ENCODE assay signal across 10 cellular contexts in the genomic region with DNA sequence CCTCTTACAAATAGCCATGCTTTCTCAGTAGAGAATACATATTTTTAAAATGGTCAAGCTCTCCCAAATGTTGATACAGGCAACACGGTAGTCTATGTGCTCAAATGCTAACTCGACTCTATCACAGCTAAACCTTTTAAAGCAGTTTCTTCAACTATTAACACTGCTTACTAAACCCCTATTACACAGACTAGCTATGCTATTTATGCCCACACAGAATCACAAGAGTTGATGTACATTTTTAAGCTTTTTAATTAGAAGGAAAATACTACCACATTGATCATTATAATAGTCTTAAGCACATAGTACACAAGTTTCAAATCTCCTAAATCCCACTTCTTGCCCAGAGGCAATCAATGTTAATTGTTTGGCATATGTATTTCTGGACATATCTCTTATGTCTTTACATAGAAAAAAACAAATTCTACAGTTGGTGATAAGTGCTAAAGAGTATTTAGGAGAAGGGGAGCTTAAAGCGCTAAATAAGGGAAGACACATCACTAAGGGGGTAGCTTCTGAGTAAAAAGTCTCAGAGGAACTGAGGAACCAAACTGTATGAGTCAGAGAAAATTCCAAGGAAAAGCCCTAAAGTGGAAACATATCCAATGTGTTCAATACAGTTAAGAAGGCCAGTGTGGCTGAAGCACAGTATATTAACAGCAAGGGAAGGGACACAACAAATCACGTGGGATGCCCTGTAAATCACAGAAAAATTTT. TPM values are rescaled to one million over a fixed set of nuclear protein-coding genes. Genes with fewer than 3 reads are reported as not detected.
DNase-seq lines count a peak whose midpoint lies in the region; ATAC-seq, FAIRE-seq and TF ChIP-seq lines count a peak whose summit lies in the region.
"Had no signal": no experiment of that assay in that cellular context is flagged by ENCODE, and none has a peak within 500 bp of the region (broad histone marks: within the 10 kb centered on the region; RNA-seq: fewer than 3 reads in every experiment).

No MANE protein-coding gene starts in this region.

- H3K9ac ChIP-seq in kidney (ENCODE audit: low read length in 2 of 2) = no peak overlapping the region

- H3K9me3 Mint-ChIP-seq in activated CD8-positive, alpha-beta T cell treated with anti-CD3 and anti-CD28 coated beads for 36 hours = no peaks in the 10 kb centered on the region

- DNase-seq in activated CD8-positive, alpha-beta T cell treated with anti-CD3 and anti-CD28 coated beads for 36 hours = no peak
- no peak for DNase-seq in kidney
- no peak for DNase-seq in COLO829 (ENCODE audit: low spot score)
- DNase-seq in DMS 273 (lab: John Stamatoyannopoulos, UW; ENCODE audit: unreplicated experiment) = no peak
- no peak for DNase-seq in GM10248 (ENCODE audit: extremely low spot score)
- DNase-seq: islet precursor cell, retina had no signal

- H3K27ac ChIP-seq in ACC112 (ENCODE audit: low read depth, low read length) (peak overlapping the region; percentile 61), kidney (ENCODE audit: low read depth in 2 of 2, low read length in 2 of 2) (no peak overlapping the region)

- H3K4me3 Mint-ChIP-seq in activated CD8-positive, alpha-beta T cell treated with anti-CD3 and anti-CD28 coated beads for 36 hours = peak overlapping the region; percentile 51

- no peak overlapping the region for H2AFZ ChIP-seq in ACC112 (ENCODE audit: low read length, unreplicated experiment)

- 0 out of 2 replicates have a peak overlapping the region, but pooled peaks have one; percentile 13 for H3K4me3 ChIP-seq in ACC112 (ENCODE audit: low read depth, low read length)
- H3K4me3 ChIP-seq in kidney (ENCODE audit: low read length in 2 of 2) = peak overlapping the region; percentile 6 to 36

- TF ChIP-seq CTCF in activated CD8-positive, alpha-beta T cell treated with anti-CD3 and anti-CD28 coated beads for 36 hours (IDR thresholded peaks at IDR 0.05) = no peak
- TF ChIP-seq CTCF in kidney (IDR thresholded peaks at IDR 0.05; ENCODE audit: borderline replicate concordance, extremely low read depth, insufficient read depth) = no peak
- no peak for TF ChIP-seq CTCF in GM10248 (IDR thresholded peaks at IDR 0.05; ENCODE audit: control extremely low read depth, extremely low read depth, low read depth, missing control alignments)

- peaks cover 78% of the 10 kb centered on the region for H3K36me3 Mint-ChIP-seq in activated CD8-positive, alpha-beta T cell treated with anti-CD3 and anti-CD28 coated beads for 36 hours (ENCODE audit: low read depth)

- CTCF ChIA-PET in activated CD8-positive, alpha-beta T cell treated with anti-CD3 and anti-CD28 coated beads for 36 hours (lab: Charles Lee) = interaction anchor here (1.0 to 6.0 kb wide), 4 partner anchors 9 to 23 kb away, joined by 3 to 56 read pairs (median 9); no protein-coding TSS in a partner anchor
- CTCF ChIA-PET in GM10248 (lab: Yijun Ruan, JAX) = interaction anchor here (0.9 to 2.7 kb wide), 7 partner anchors 9 to 221 kb away, joined by 3 to 10 read pairs (median 5); no protein-coding TSS in a partner anchor

- no peak for ATAC-seq in activated CD8-positive, alpha-beta T cell treated with anti-CD3 and anti-CD28 coated beads for 36 hours
- ATAC-seq in HG03378 (IDR thresholded peaks at IDR 0.05; ENCODE audit: unreplicated experiment) = no peak

- peaks cover 62% of the 10 kb centered on the region for H3K4me1 Mint-ChIP-seq in activated CD8-positive, alpha-beta T cell treated with anti-CD3 and anti-CD28 coated beads for 36 hours (ENCODE audit: low read depth)

- H3K4me1 ChIP-seq in ACC112 (ENCODE audit: control insufficient read depth, insufficient read depth, low read length, unreplicated experiment) = peaks cover 42% of the 10 kb centered on the region
- H3K4me1 ChIP-seq in kidney (ENCODE audit: control insufficient read depth in 1 of 2, insufficient read depth in 1 of 2, low read depth in 1 of 2, low read length in 2 of 2) = peaks cover 17 to 19% of the 10 kb centered on the region in 2 donors

- H3K27me3 Mint-ChIP-seq in activated CD8-positive, alpha-beta T cell treated with anti-CD3 and anti-CD28 coated beads for 36 hours = no peaks in the 10 kb centered on the region

- H3K9me3 ChIP-seq in kidney (ENCODE audit: control insufficient read depth in 1 of 2, low read length in 2 of 2) = no peaks in the 10 kb centered on the region

- peak overlapping the region; percentile 77 for H3K27ac Mint-ChIP-seq in activated CD8-positive, alpha-beta T cell treated with anti-CD3 and anti-CD28 coated beads for 36 hours

- H3K36me3 ChIP-seq in ACC112 (ENCODE audit: insufficient read depth, low read length) = peaks cover 42% of the 10 kb centered on the region
- H3K36me3 ChIP-seq in kidney (ENCODE audit: control insufficient read depth in 1 of 2, insufficient read depth in 2 of 2, low read length in 2 of 2) = peaks cover 12 to 35% of the 10 kb centered on the region in 2 donors

- no peaks in the 10 kb centered on the region for H3K27me3 ChIP-seq in ACC112 (ENCODE audit: insufficient read depth, low read length)

- intact Hi-C loops in activated CD8-positive, alpha-beta T cell treated with anti-CD3 and anti-CD28 coated beads for 36 hours (cut with micrococcal nuclease) = loop anchor here (5.0 kb wide), 1 partner anchor 33 kb away; no protein-coding TSS in a partner anchor
- intact Hi-C loops in kidney (cut with DNase I) = no loop called here

- FAIRE-seq in G401.6 (lab: Jason Lieb, UNC) (peak; percentile 25), kidney (lab: Jason Lieb, UNC) (no peak)

- POLR2A ChIA-PET in activated CD8-positive, alpha-beta T cell treated with anti-CD3 and anti-CD28 coated beads for 36 hours (lab: Charles Lee) = interaction anchor here (0.6 to 6.7 kb wide), 12 partner anchors 10 to 124 kb away, joined by 3 to 146 read pairs (median 4); no protein-coding TSS in a partner anchor
- POLR2A ChIA-PET in GM10248 (lab: Yijun Ruan, JAX) = interaction anchor here (0.6 to 4.6 kb wide), 5 partner anchors 10 to 842 kb away, joined by 3 to 32 read pairs (median 8); a partner anchor contains a TSS

- peaks cover 90% of the 10 kb centered on the region for H3K79me2 ChIP-seq in ACC112 (ENCODE audit: control insufficient read depth, insufficient read depth, low read length, unreplicated experiment)

RNA-seq across cellular contexts. Expression of a gene that starts 13.7 kb away (rescaled TPM):
- total RNA-seq in activated CD8-positive, alpha-beta T cell treated with anti-CD3 and anti-CD28 coated beads for 36 hours = 1,000 to 10,000 TPM; 1,078 to 1,115 TPM
- 398 TPM for total RNA-seq in kidney
- polyA plus RNA-seq in kidney (ENCODE audit: insufficient read depth, low read depth, low replicate concordance) = 462 TPM

RNA-seq across cellular contexts. Expression of a gene that starts 24.3 kb away (rescaled TPM):
- not detected for total RNA-seq in activated CD8-positive, alpha-beta T cell treated with anti-CD3 and anti-CD28 coated beads for 36 hours
- 0.47 TPM for total RNA-seq in kidney
- polyA plus RNA-seq in kidney (ENCODE audit: insufficient read depth, low read depth, low replicate concordance) = not detected
